Comparison of ENCODE assay signal across 8 cellular contexts in genomic region chr1:66924756-66925557, GRCh38.
A peak's percentile ranks its signal among the peaks of the same experiment; 100 is the strongest.
DNase-seq lines count a peak whose midpoint lies in the region; ATAC-seq and FAIRE-seq lines count a peak whose summit lies in the region.

Gene DNAI4, minus strand, starts transcription at chr1:66924856. Its CDS starts 25 bp downstream, at chr1:66924831.
Gene MIER1, plus strand, starts transcription at chr1:66924990. Its CDS starts 39 bp downstream, at chr1:66925029.

- peak; percentile 94 for ATAC-seq in GM19043 (IDR thresholded peaks at IDR 0.05; ENCODE audit: low read depth, unreplicated experiment)
- peak; percentile 95 for ATAC-seq in HG03354 (IDR thresholded peaks at IDR 0.05; ENCODE audit: poor library complexity, severe bottlenecking, unreplicated experiment)
- ATAC-seq in activated CD4-positive, CD25-positive, alpha-beta regulatory T cell treated with anti-CD3 and anti-CD28 coated beads, Interleukin-2, amount 50 U/mL, for 24 hours: peak; percentile 96

- peak; percentile 45 for FAIRE-seq in islet of Langerhans (lab: Jason Lieb, UNC)

- DNase-seq in AML-193 (lab: John Stamatoyannopoulos, UW): peak; percentile 93
- peak; percentile 99 to 100 for DNase-seq in NCI-H446 (lab: John Stamatoyannopoulos, UW)
- DNase-seq in cerebellar cortex (ENCODE audit: low spot score): peak; percentile 98
- DNase-seq in stimulated activated CD4-positive, alpha-beta T cell treated with anti-CD3 and anti-CD28 coated beads, Interleukin-12 subunit alpha, Interleukin-12 subunit beta, amount 100 ng/mL, for 24 hours (ENCODE audit: low read depth in 2 of 2): peak; percentile 93 to 95

Comparison
In these comparisons a context has a peak if more than half of its experiments do, and no peak if none do; other contexts are left out.
1. Peak in every context shown above with its lines: DNase-seq and ATAC-seq.